Comparison of ENCODE assay signal across 12 cellular contexts in genomic region chr14:22898302-22898894, GRCh38. TPM values are rescaled to one million over a fixed set of nuclear protein-coding genes. Genes with fewer than 3 reads are reported as not detected.
A peak's percentile ranks its signal among the peaks of the same experiment; 100 is the strongest.
DNase-seq lines count a peak whose midpoint lies in the region; ATAC-seq and TF ChIP-seq lines count a peak whose summit lies in the region.
"Had no signal": no experiment of that assay in that cellular context is flagged by ENCODE, and none has a peak within 500 bp of the region (broad histone marks: within the 10 kb centered on the region; RNA-seq: fewer than 3 reads in every experiment).

No MANE protein-coding gene starts in this region.

- in situ Hi-C loops in GM13976 (cut with MboI; ENCODE audit: low sequenced_read_pairs, unreplicated experiment): no loop called here

- no peaks in the 10 kb centered on the region for H3K4me1 ChIP-seq in mucosa of descending colon (ENCODE audit: low read depth)

- peak; percentile 44 for ATAC-seq in mucosa of descending colon
- no peak for ATAC-seq in HG03457 (IDR thresholded peaks at IDR 0.05; ENCODE audit: unreplicated experiment)

- no peak overlapping the region for H3K4me3 ChIP-seq in cardiac fibroblast (replicated peaks in 1 of 2; ENCODE audit: low read depth in 2 of 2, low read length in 2 of 2)
- H3K4me3 ChIP-seq in mucosa of descending colon: no peak overlapping the region

- intact Hi-C loops in mucosa of descending colon (cut with DNase I, micrococcal nuclease): no loop called here

- no peak for TF ChIP-seq CTCF in cardiac fibroblast (IDR thresholded peaks at IDR 0.05; ENCODE audit: low read depth, low read length)
- TF ChIP-seq CTCF in mucosa of descending colon (IDR thresholded peaks at IDR 0.05): no peak
- no peak for TF ChIP-seq CTCF in GM13976 (IDR thresholded peaks at IDR 0.05; ENCODE audit: borderline replicate concordance, control extremely low read depth, extremely low read depth, insufficient read depth, missing control alignments)

- no peaks in the 10 kb centered on the region for H3K9me3 ChIP-seq in mucosa of descending colon

- peaks cover 12% of the 10 kb centered on the region for H3K36me3 ChIP-seq in mucosa of descending colon (ENCODE audit: low read depth)

- peak; percentile 75 for DNase-seq in AG20443 (ENCODE audit: low spot score)
- DNase-seq in HT1080 (ENCODE audit: low read depth): peak; percentile 86
- peak; percentile 23 to 85 for DNase-seq in cardiac fibroblast (ENCODE audit: low read depth in 2 of 2)
- no peak for DNase-seq in mucosa of descending colon
- DNase-seq in NCI-H82 treated with DMSO at 0.1 percent for 48 hours (lab: John Stamatoyannopoulos, UW; ENCODE audit: unreplicated experiment): no peak
- no peak for DNase-seq in GM13976 (ENCODE audit: low spot score)
- DNase-seq in DMS 273 treated with DMSO at 0.1 percent for 48 hours (lab: John Stamatoyannopoulos, UW): no peak
- DNase-seq: activated CD8-positive, alpha-beta memory T cell treated with anti-CD3 and anti-CD28 coated beads for 24 hours; DMS79 treated with DMSO at 0.1 percent for 48 hours; midbrain; MV-4-11 had no signal

RNA-seq across cellular contexts. Expression of gene REM2, which starts 15.4 kb away (rescaled TPM):
- total RNA-seq in HT1080 (2014; rRNA removed; shearing (Covaris generic)): not detected in 2 replicates
- not detected in 2 replicates for polyA plus RNA-seq in HT1080 (2015; cell fraction: cytosol; rRNA removed)
- polyA plus RNA-seq in HT1080 (2015; cell fraction: nucleus; rRNA removed): 0.12 TPM in 1 of 2 replicates, not detected in the other
- under 1 TPM; 0.35 to 0.66 (median 0.51) TPM for total RNA-seq in mucosa of descending colon

RNA-seq across cellular contexts. Expression of gene RBM23, which starts 20.6 kb away (rescaled TPM):
- total RNA-seq in HT1080 (2014; rRNA removed; shearing (Covaris generic)): 34.0 and 38.1 TPM in 2 replicates
- polyA plus RNA-seq in HT1080 (2015; cell fraction: cytosol; rRNA removed): 39.3 and 41.7 TPM in 2 replicates
- polyA plus RNA-seq in HT1080 (2015; cell fraction: nucleus; rRNA removed): 59.3 and 61.0 TPM in 2 replicates
- 10 to 100 TPM; 74.1 to 97.9 (median 75.3) TPM for total RNA-seq in mucosa of descending colon

RNA-seq across cellular contexts. Expression of gene LRP10, which starts 26.9 kb away (rescaled TPM):
- 65.5 and 86.0 TPM in 2 replicates for total RNA-seq in HT1080 (2014; rRNA removed; shearing (Covaris generic))
- 123 and 137 TPM in 2 replicates for polyA plus RNA-seq in HT1080 (2015; cell fraction: cytosol; rRNA removed)
- 141 and 148 TPM in 2 replicates for polyA plus RNA-seq in HT1080 (2015; cell fraction: nucleus; rRNA removed)
- 100 to 1,000 TPM; 218 to 276 (median 245) TPM for total RNA-seq in mucosa of descending colon

RNA-seq across cellular contexts. Expression of gene PRMT5, which starts 30.8 kb away (rescaled TPM):
- 127 TPM in 2 replicates for total RNA-seq in HT1080 (2014; rRNA removed; shearing (Covaris generic))
- 106 and 111 TPM in 2 replicates for polyA plus RNA-seq in HT1080 (2015; cell fraction: cytosol; rRNA removed)
- polyA plus RNA-seq in HT1080 (2015; cell fraction: nucleus; rRNA removed): 219 and 230 TPM in 2 replicates
- total RNA-seq in mucosa of descending colon: 10 to 100 TPM; 47.7 to 55.1 (median 50.2) TPM

RNA-seq across cellular contexts. Expression of gene HAUS4, which starts 58.5 kb away (rescaled TPM):
- total RNA-seq in HT1080 (2014; rRNA removed; shearing (Covaris generic)): 55.6 and 70.9 TPM in 2 replicates
- polyA plus RNA-seq in HT1080 (2015; cell fraction: cytosol; rRNA removed): 64.9 and 65.3 TPM in 2 replicates
- polyA plus RNA-seq in HT1080 (2015; cell fraction: nucleus; rRNA removed): 65.0 and 67.3 TPM in 2 replicates
- total RNA-seq in mucosa of descending colon: 10 to 100 TPM; 34.0 to 42.8 (median 41.4) TPM

Comparison
In these comparisons a context has a peak if more than half of its experiments do, and no peak if none do; other contexts are left out.
1. DNase-seq: peak in AG20443 (single experiment), HT1080 (single experiment) and cardiac fibroblast (2 of 2); none in mucosa of descending colon (0 of 3), NCI-H82 treated with DMSO at 0.1 percent for 48 hours (single experiment), GM13976 (single experiment) and DMS 273 treated with DMSO at 0.1 percent for 48 hours (single experiment).